ENCODE assay signal across 1 cellular context in the genomic region with DNA sequence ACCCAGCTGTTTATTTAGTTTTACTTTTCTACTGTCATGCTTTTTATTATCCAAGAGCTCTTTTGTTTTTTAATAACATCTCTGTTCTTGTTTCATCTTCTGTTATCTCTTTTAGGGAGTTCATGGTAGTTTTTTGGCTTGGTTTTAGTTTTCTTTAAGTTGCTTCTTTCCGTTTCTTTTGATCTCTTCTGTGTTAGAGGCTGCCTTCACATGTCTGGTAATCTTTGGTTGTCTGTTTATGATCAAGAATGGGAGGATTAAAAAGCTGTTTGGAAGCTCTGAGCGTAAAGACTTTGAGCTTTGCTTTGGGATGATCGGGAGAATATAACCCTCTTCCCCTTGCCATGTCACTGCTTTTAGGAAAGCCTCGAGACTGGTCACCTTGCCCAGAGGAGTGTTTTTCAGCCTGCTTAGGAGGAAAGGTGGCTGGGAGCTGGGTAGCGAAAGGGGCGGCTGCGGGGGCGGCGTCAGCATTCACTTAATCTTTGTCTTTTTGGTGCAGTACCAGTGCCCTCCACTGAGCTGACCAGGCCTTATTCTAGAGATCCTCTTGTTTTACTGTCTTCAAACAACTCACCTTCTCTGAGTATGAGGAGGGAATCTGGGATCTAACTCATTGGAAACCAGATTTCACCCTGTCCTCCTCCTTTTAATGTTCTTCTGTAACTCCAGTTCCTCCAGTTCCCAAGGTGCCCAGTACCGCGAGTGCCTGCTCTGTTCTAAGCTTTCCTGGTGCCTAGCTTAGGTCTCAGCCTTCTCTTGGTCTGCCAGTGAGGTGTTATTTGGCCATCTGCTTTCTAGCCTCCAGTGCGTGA.
TF ChIP-seq lines count a peak whose summit lies in the region.

No MANE protein-coding gene starts in this region.

TF ChIP-seq in GM23338, 12 proteins besides CTCF, POLR2A, EP300 and RAD21:
- TF ChIP-seq ZNF462 (CRISPR knock-in tag; IDR thresholded peaks at IDR 0.05), result no peak
- TF ChIP-seq JUNB (IDR thresholded peaks at IDR 0.05; ENCODE audit: unreplicated experiment), result no peak
- TF ChIP-seq, protein P1, sequence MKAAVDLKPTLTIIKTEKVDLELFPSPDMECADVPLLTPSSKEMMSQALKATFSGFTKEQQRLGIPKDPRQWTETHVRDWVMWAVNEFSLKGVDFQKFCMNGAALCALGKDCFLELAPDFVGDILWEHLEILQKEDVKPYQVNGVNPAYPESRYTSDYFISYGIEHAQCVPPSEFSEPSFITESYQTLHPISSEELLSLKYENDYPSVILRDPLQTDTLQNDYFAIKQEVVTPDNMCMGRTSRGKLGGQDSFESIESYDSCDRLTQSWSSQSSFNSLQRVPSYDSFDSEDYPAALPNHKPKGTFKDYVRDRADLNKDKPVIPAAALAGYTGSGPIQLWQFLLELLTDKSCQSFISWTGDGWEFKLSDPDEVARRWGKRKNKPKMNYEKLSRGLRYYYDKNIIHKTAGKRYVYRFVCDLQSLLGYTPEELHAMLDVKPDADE (IDR thresholded peaks at IDR 0.05), result no peak
- no peak for TF ChIP-seq NANOG (IDR thresholded peaks at IDR 0.05; ENCODE audit: borderline replicate concordance)
- TF ChIP-seq STAT1 (IDR thresholded peaks at IDR 0.05; ENCODE audit: unreplicated experiment), result no peak
- no peak for TF ChIP-seq EZH2phosphoT487 (IDR thresholded peaks at IDR 0.05; ENCODE audit: unreplicated experiment)
- TF ChIP-seq ZNF331 (CRISPR knock-in tag; IDR thresholded peaks at IDR 0.05; ENCODE audit: low read depth), result no peak
- no peak for TF ChIP-seq EZH2 (IDR thresholded peaks at IDR 0.05; ENCODE audit: low read depth, unreplicated experiment)
- no peak for TF ChIP-seq POLR2AphosphoS5 (IDR thresholded peaks at IDR 0.05; ENCODE audit: low read depth)
- TF ChIP-seq CREB1 (CRISPR knock-in tag; IDR thresholded peaks at IDR 0.05; ENCODE audit: low read depth), result no peak
- TF ChIP-seq ZNF114 (CRISPR knock-in tag; IDR thresholded peaks at IDR 0.05), result no peak
- TF ChIP-seq REST (IDR thresholded peaks at IDR 0.05; ENCODE audit: unreplicated experiment), result no peak
